Comparison of ENCODE assay signal across 22 cellular contexts in the genomic region with DNA sequence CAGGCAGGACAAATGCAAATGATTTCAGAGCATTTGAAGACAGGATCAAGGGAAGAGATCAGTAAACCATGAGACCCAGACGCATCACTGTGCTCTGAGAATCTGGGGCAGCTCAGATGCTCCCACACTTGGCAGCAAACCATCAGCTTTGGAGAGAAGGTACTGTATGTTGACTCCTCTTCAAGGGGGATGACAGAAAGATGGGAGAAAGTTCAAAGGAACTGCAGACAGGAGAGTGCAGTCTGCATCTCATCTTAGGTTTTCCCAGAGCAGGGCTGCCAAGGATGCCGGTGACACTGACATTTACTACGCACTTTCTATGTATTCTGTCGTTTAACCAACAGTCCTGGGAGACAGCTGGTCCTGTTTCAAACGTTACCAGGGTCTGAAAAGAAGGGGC. TPM values are rescaled to one million over a fixed set of nuclear protein-coding genes. Genes with fewer than 3 reads are reported as not detected.
"Had no signal": no experiment of that assay in that cellular context is flagged by ENCODE, and none has a peak within 500 bp of the region (broad histone marks: within the 10 kb centered on the region; RNA-seq: fewer than 3 reads in every experiment).

No MANE protein-coding gene starts in this region.

- H3K4me3 ChIP-seq: MG63 had no signal

- H3K27me3 ChIP-seq: MG63 had no signal

- H3K27ac ChIP-seq: RWPE1 had no signal

- H3K36me3 ChIP-seq: MG63 had no signal

- ATAC-seq: HepG2, Panc1, PC-3 had no signal

- DNase-seq: IMR-90, Karpas-422, KG1, NCI-H1092 treated with DMSO at 0.1 percent for 48 hours, NCI-H1436, NCI-H187, NCI-H2029, NCI-H2081 treated with DMSO at 0.1 percent for 48 hours, NCI-H2171 treated with DMSO at 0.1 percent for 48 hours, NCI-H345, NCI-H446 treated with DMSO at 0.1 percent for 48 hours, NCI-H510A treated with DMSO at 0.1 percent for 48 hours, NCI-H69, NCI-H774, PC-3, SHP77, SK-N-SH, SW 1271 had no signal

- H3K9me3 ChIP-seq: SK-N-SH had no signal

- H3K9ac ChIP-seq: SK-N-SH had no signal

RNA-seq across cellular contexts. Expression of gene OLFML2B, which starts 35.8 kb away (rescaled TPM):
- total RNA-seq: HepG2 had no signal
- polyA plus RNA-seq: HepG2 had no signal
